ENCODE assay signal across 8 cellular contexts in genomic region chr2:233853883-233854240, GRCh38. TPM values are rescaled to one million over a fixed set of nuclear protein-coding genes. Genes with fewer than 3 reads are reported as not detected.
DNase-seq lines count a peak whose midpoint lies in the region; ATAC-seq, FAIRE-seq and TF ChIP-seq lines count a peak whose summit lies in the region.

No MANE protein-coding gene starts in this region.

- H3K36me3 Mint-ChIP-seq in endothelial cell (ENCODE audit: low read depth, unreplicated experiment) = no peaks in the 10 kb centered on the region

- H3K9me3 ChIP-seq in pancreas = no peaks in the 10 kb centered on the region

- H3K27me3 Mint-ChIP-seq in endothelial cell (ENCODE audit: unreplicated experiment) = peaks cover 3% of the 10 kb centered on the region

- 0 to 1% methylated on average over 24 to 25 of the region's 25 CpGs for WGBS in pancreas, 2 donors

- TF ChIP-seq CTCF in GM12864 (IDR thresholded peaks at IDR 0.05; ENCODE audit: low read depth, low read length, missing control alignments) (no peak), NB4 (IDR thresholded peaks at IDR 0.05; ENCODE audit: low read depth, low read length) (no peak), endothelial cell (IDR thresholded peaks at IDR 0.05; ENCODE audit: unreplicated experiment) (no peak), pancreas (IDR thresholded peaks at IDR 0.05) (no peak)

- FAIRE-seq in pancreas (lab: Jason Lieb, UNC) = no peak

- no peaks in the 10 kb centered on the region for H3K9me3 Mint-ChIP-seq in endothelial cell (ENCODE audit: unreplicated experiment)

- no peak for TF ChIP-seq POLR2A in NB4 (IDR thresholded peaks at IDR 0.05; ENCODE audit: extremely low read depth, insufficient read length)

- DNase-seq in GM12864 (ENCODE audit: low read depth) (no peak), NB4 (ENCODE audit: low read depth) (peak; percentile 52), endothelial cell (ENCODE audit: low spot score) (no peak), pancreas (no peak), 8988T (no peak), SIG-M5 treated with dmso at 0.1 percent for 504 hours (lab: John Stamatoyannopoulos, UW; ENCODE audit: unreplicated experiment) (no peak), SK-N-DZ (ENCODE audit: low spot score) (no peak), SHP77 treated with DMSO at 0.1 percent for 48 hours (lab: John Stamatoyannopoulos, UW) (no peak)

- peaks cover 28% of the 10 kb centered on the region for H3K4me1 Mint-ChIP-seq in endothelial cell (ENCODE audit: unreplicated experiment)

- peaks cover 0 to 5% (median 0%) of the 10 kb centered on the region in 3 donors for H3K4me1 ChIP-seq in pancreas

- peak overlapping the region; percentile 72 for H3K4me3 ChIP-seq in GM12864 (ENCODE audit: low read depth, low read length)
- peak overlapping the region; percentile 99 for H3K4me3 ChIP-seq in NB4 (ENCODE audit: low read depth, low read length)
- H3K4me3 ChIP-seq in pancreas = peak overlapping the region; percentile 20 to 84 (median 55)

- H3K27ac Mint-ChIP-seq in endothelial cell (ENCODE audit: unreplicated experiment) = no peak overlapping the region

- H3K4me3 Mint-ChIP-seq in endothelial cell (ENCODE audit: unreplicated experiment) = peak overlapping the region; percentile 98

- no peak for ATAC-seq in pancreas

- no peaks in the 10 kb centered on the region for H3K27me3 ChIP-seq in pancreas

- intact Hi-C loops in pancreas (cut with DNase I) = no loop called here

- no peaks in the 10 kb centered on the region for H3K36me3 ChIP-seq in pancreas

- no peak overlapping the region for H3K27ac ChIP-seq in pancreas

RNA-seq across cellular contexts. Expression of gene HJURP, which starts 0.5 kb away (rescaled TPM):
- 11.4 TPM for total RNA-seq in endothelial cell (ENCODE audit: unreplicated experiment)
- 1 to 10 TPM in 1 of 6 donors, under 1 TPM in 2, not detected in 3; 0.47 to 1.2 (median 0.58) TPM for total RNA-seq in pancreas
- under 1 TPM; 0.16 to 0.34 TPM for polyA plus RNA-seq in pancreas
- 32.9 and 50.9 TPM in 2 replicates for polyA plus RNA-seq in SK-N-DZ (2014; cell fraction: cytosol; rRNA removed)
- 88.3 and 107 TPM in 2 replicates for polyA plus RNA-seq in SK-N-DZ (2014; cell fraction: nucleus; rRNA removed)
